ENCODE assay signal across 28 cellular contexts in genomic region chr13:91464336-91464735, GRCh38.
"Had no signal": no experiment of that assay in that cellular context is flagged by ENCODE, and none has a peak within 500 bp of the region (broad histone marks: within the 10 kb centered on the region; RNA-seq: fewer than 3 reads in every experiment).

No MANE protein-coding gene starts in this region.

- H3K36me3 Mint-ChIP-seq: mesothelial cell of epicardium, naive B cell had no signal

- H3K9me3 ChIP-seq: colonic mucosa, esophagus squamous epithelium, gastrocnemius medialis, heart right ventricle, left lung, lower lobe of right lung, mucosa of descending colon had no signal

- H3K36me3 ChIP-seq: colonic mucosa, esophagus squamous epithelium, gastrocnemius medialis, heart right ventricle, left lung, lower lobe of right lung had no signal

- H3K4me3 ChIP-seq: colonic mucosa, esophagus squamous epithelium, gastrocnemius medialis, heart right ventricle, left lung, lower lobe of right lung, mucosa of descending colon had no signal

- ATAC-seq: effector memory CD8-positive, alpha-beta T cell; esophagus mucosa; gastrocnemius medialis; heart right ventricle; left cardiac atrium; left lung; left ventricle myocardium superior; lower lobe of right lung; mucosa of descending colon had no signal

- FAIRE-seq: endometrium, islet of Langerhans, keratinocyte had no signal

- H3K9me3 Mint-ChIP-seq: dendritic cell treated with granulocyte-macrophage colony-stimulating factor and Interleukin-4, amounts not matched to agents 40 ng/mL and 50 ng/mL, for 4 days; effector memory CD8-positive, alpha-beta T cell; endodermal cell; mesothelial cell of epicardium; naive B cell had no signal

- H3K27me3 ChIP-seq: colonic mucosa, esophagus squamous epithelium, gastrocnemius medialis, heart right ventricle, left lung had no signal

- H3K27ac ChIP-seq: colonic mucosa, epithelial cell of prostate, esophagus squamous epithelium, gastrocnemius medialis, heart right ventricle, left lung, lower lobe of right lung had no signal

- H3K4me1 Mint-ChIP-seq: endodermal cell, mesothelial cell of epicardium, naive B cell had no signal

- H3K27ac Mint-ChIP-seq: dendritic cell treated with granulocyte-macrophage colony-stimulating factor and Interleukin-4, amounts not matched to agents 40 ng/mL and 50 ng/mL, for 4 days; effector memory CD8-positive, alpha-beta T cell; endodermal cell; mesothelial cell of epicardium; naive B cell had no signal

- DNase-seq: colonic mucosa; cortex of kidney; effector CD8-positive, alpha-beta T cell; effector memory CD8-positive, alpha-beta T cell; endodermal cell; erythroblast; esophagus squamous epithelium; foreskin fibroblast; foreskin melanocyte; gastrocnemius medialis; glutamatergic neuron; head of caudate nucleus; heart right ventricle; hippocampal formation; left cardiac atrium; left lung; left ventricle myocardium superior; lower lobe of right lung; mesenchymal stem cell; mucosa of descending colon; naive B cell had no signal

- H3K4me1 ChIP-seq: colonic mucosa, esophagus squamous epithelium, gastrocnemius medialis, heart right ventricle, left lung, lower lobe of right lung had no signal

- H3K27me3 Mint-ChIP-seq: dendritic cell treated with granulocyte-macrophage colony-stimulating factor and Interleukin-4, amounts not matched to agents 40 ng/mL and 50 ng/mL, for 4 days; effector memory CD8-positive, alpha-beta T cell; naive B cell had no signal

- H3K4me3 Mint-ChIP-seq: dendritic cell treated with granulocyte-macrophage colony-stimulating factor and Interleukin-4, amounts not matched to agents 40 ng/mL and 50 ng/mL, for 4 days; effector memory CD8-positive, alpha-beta T cell; endodermal cell; mesothelial cell of epicardium; naive B cell had no signal
